In the genomic region with DNA sequence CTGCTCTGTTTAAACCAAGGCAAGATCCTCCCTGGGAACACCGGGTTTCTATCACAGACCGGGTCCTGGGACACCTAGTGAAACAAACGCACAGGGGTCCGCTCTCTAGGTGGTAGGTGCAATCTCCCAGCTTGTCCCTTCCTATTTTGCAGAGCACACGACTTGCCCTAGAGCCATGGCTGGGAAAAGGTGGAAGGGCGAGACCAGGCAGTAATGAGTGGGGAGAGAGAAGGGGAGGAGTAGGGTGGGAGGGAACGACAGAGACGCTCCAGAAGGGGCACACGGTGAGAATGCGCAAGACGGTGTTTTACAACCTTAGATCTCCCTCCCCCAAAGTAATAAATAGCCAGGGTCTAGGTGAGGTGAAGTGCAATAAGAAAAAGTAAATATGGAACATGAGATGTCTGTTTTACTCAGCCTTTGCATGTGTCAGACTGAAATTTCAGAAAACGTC, we compare ENCODE assay signal across 8 cellular contexts. TPM values are rescaled to one million over a fixed set of nuclear protein-coding genes. Genes with fewer than 3 reads are reported as not detected.
DNase-seq lines count a peak whose midpoint lies in the region; ATAC-seq, FAIRE-seq and TF ChIP-seq lines count a peak whose summit lies in the region.

No MANE protein-coding gene starts in this region.

- DNase-seq in GM23248 (no peak), heart right ventricle (no peak), sigmoid colon (no peak), pons (ENCODE audit: low spot score) (no peak), GM12892 (ENCODE audit: insufficient read length) (no peak), NCI-H2107 treated with DMSO at 0.1 percent for 48 hours (lab: John Stamatoyannopoulos, UW; ENCODE audit: unreplicated experiment) (no peak), NCI-H187 (lab: John Stamatoyannopoulos, UW) (no peak)

- H3K79me2 ChIP-seq in GM23248 (ENCODE audit: insufficient read depth) = peaks cover 58% of the 10 kb centered on the region

- peak in 7 of 8 donors; percentile 7 to 72 (median 64) for ATAC-seq in heart right ventricle

- 19 to 22% methylated on average over 11 to 12 of the region's 12 CpGs for WGBS in GM23248 (ENCODE audit: low coverage in 1 of 2, low lambda C conversion rate in 2 of 2, missing lambda C conversion rate in 2 of 2), 2 experiments
- WGBS in heart right ventricle, 2 donors = 8 to 18% methylated on average over 12 of the region's 12 CpGs
- 5 to 10% methylated on average over 12 of the region's 12 CpGs for WGBS in sigmoid colon, 2 donors

- peaks cover 64% of the 10 kb centered on the region for H3F3A ChIP-seq in GM23248 (ENCODE audit: insufficient read depth)

- H3K36me3 ChIP-seq in GM23248 (ENCODE audit: low read depth) (no peaks in the 10 kb centered on the region), heart right ventricle (no peaks in the 10 kb centered on the region), sigmoid colon (no peaks in the 10 kb centered on the region)

- no peaks in the 10 kb centered on the region for H3K9me2 ChIP-seq in GM23248 (ENCODE audit: insufficient read depth)

- H2AFZ ChIP-seq in GM23248 = peak overlapping the region; percentile 56

- H3K27me3 ChIP-seq in GM23248 (replicated peaks; ENCODE audit: insufficient read depth) = no peaks in the 10 kb centered on the region
- peaks cover 0 to 65% (median 0%) of the 10 kb centered on the region in 7 donors for H3K27me3 ChIP-seq in heart right ventricle
- H3K27me3 ChIP-seq in sigmoid colon = no peaks in the 10 kb centered on the region

- no peak for FAIRE-seq in GM12892 (lab: Jason Lieb, UNC)

- TF ChIP-seq CTCF in WI38 (IDR thresholded peaks at IDR 0.05; ENCODE audit: low read depth, low read length) (no peak), heart right ventricle (IDR thresholded peaks at IDR 0.05) (no peak), sigmoid colon (IDR thresholded peaks at IDR 0.05) (no peak)

- H3K4me2 ChIP-seq in GM23248 (ENCODE audit: unreplicated experiment) = peak overlapping the region; percentile 94

- H3K9ac ChIP-seq in GM23248 = peak overlapping the region; percentile 85

- H3K4me1 ChIP-seq in GM23248 (ENCODE audit: insufficient read depth) (peaks cover 31% of the 10 kb centered on the region), heart right ventricle (peaks cover 0 to 15% (median 6%) of the 10 kb centered on the region in 9 donors), sigmoid colon (peaks cover 0 to 10% (median 7%) of the 10 kb centered on the region in 4 donors)

- H3K9me3 ChIP-seq in GM23248 (ENCODE audit: low read depth) (no peaks in the 10 kb centered on the region), heart right ventricle (peaks cover 0 to 35% (median 22%) of the 10 kb centered on the region in 11 donors), sigmoid colon (peaks cover 0 to 8% (median 2%) of the 10 kb centered on the region in 4 donors)

- TF ChIP-seq POLR2A in sigmoid colon (IDR thresholded peaks at IDR 0.05) = no peak
- TF ChIP-seq POLR2A in GM12892 (IDR thresholded peaks at IDR 0.05; ENCODE audit: low read depth, low read length) = no peak

- intact Hi-C loops in heart right ventricle (cut with DNase I) = loop anchor here in 8 of 10 donors (2.0 to 10.0 kb wide), 8 partner anchors 48 to 199 kb away; no protein-coding TSS in a partner anchor
- intact Hi-C loops in sigmoid colon (cut with DNase I) = no loop called here

- H4K20me1 ChIP-seq in GM23248 (ENCODE audit: insufficient read depth) = no peaks in the 10 kb centered on the region

- H3K27ac ChIP-seq in GM23248 = peak overlapping the region; percentile 63
- H3K27ac ChIP-seq in heart right ventricle = peak overlapping the region; percentile 84 to 96 (median 90)
- H3K27ac ChIP-seq in sigmoid colon = peak overlapping the region; percentile 50 to 78 (median 72)

- TF ChIP-seq EP300 in sigmoid colon (IDR thresholded peaks at IDR 0.05) = no peak

- in situ Hi-C loops in GM23248 (cut with MboI) = no loop called here

- peak overlapping the region; percentile 93 for H3K4me3 ChIP-seq in GM23248
- H3K4me3 ChIP-seq in WI38 (ENCODE audit: low read depth, low read length) = peak overlapping the region; percentile 80
- H3K4me3 ChIP-seq in heart right ventricle = peak overlapping the region; percentile 57 to 88 (median 68)
- peak overlapping the region; percentile 41 to 90 (median 74) for H3K4me3 ChIP-seq in sigmoid colon

RNA-seq across cellular contexts. Expression of gene ARHGAP29, which starts 9.3 kb away (rescaled TPM):
- 114 and 120 TPM in 2 replicates for total RNA-seq in GM23248 (2014; rRNA removed; shearing (Covaris generic))
- polyA plus RNA-seq in GM23248 (2016; fragmentation: Nextera tagmentation; extraction: Ambion mirVana) (145 and 152 TPM in 2 replicates), heart right ventricle (10 to 100 TPM in 1 of 2 donors, 1 to 10 TPM in 1; 8.8 to 23.8 TPM), sigmoid colon (1 to 10 TPM; 1.2 to 3.6 (median 3.1) TPM)
- total RNA-seq in heart right ventricle (10 to 100 TPM; 20.9 to 34.3 (median 28.8) TPM), sigmoid colon (10 to 100 TPM; 23.2 to 48.2 (median 32.0) TPM)
- 0.34 TPM for polyA plus RNA-seq in GM12892 (2012; ENCODE audit: missing spikeins)
